Comparison of ENCODE assay signal across 8 cellular contexts in genomic region chr18:56638232-56639093, GRCh38. TPM values are rescaled to one million over a fixed set of nuclear protein-coding genes. Genes with fewer than 3 reads are reported as not detected.
A peak's percentile ranks its signal among the peaks of the same experiment; 100 is the strongest.
DNase-seq lines count a peak whose midpoint lies in the region; ATAC-seq and TF ChIP-seq lines count a peak whose summit lies in the region.

TSS of gene TXNL1 (minus strand) at chr18:56638592. CDS start at chr18:56638440, 152 bp downstream.

- TF ChIP-seq POLR2A in Peyer's patch (IDR thresholded peaks at IDR 0.05), result peak; percentile 76 to 89

- H2AFZ ChIP-seq in KMS-11 (ENCODE audit: low read depth), result peak within 1 kb of the TSS; percentile 91

- peaks cover 34% of the 10 kb centered on the region for H4K20me1 ChIP-seq in KMS-11 (ENCODE audit: insufficient read depth)

- H3K27ac ChIP-seq in KMS-11, result peak within 1 kb of the TSS; percentile 95
- H3K27ac ChIP-seq in Peyer's patch, result peak within 1 kb of the TSS; percentile 83 to 90 (median 86)
- peak within 1 kb of the TSS; percentile 98 for H3K27ac ChIP-seq in muscle layer of colon (ENCODE audit: low read depth, low read length)

- H3K9me3 ChIP-seq in Peyer's patch, result no peaks in the 10 kb centered on the region
- no peaks in the 10 kb centered on the region for H3K9me3 ChIP-seq in muscle layer of colon (ENCODE audit: low read length)

- peak; percentile 100 for DNase-seq in DMS53 (lab: John Stamatoyannopoulos, UW)
- DNase-seq in Peyer's patch, result peak; percentile 97 to 100 (median 99)
- DNase-seq in activated T-cell treated with anti-CD3 and anti-CD28 coated beads, Interleukin-2, amount 50 U/mL, for 48 hours, result peak; percentile 98 to 99
- DNase-seq in stimulated activated CD8-positive, alpha-beta memory T cell treated with anti-CD3 and anti-CD28 coated beads, Interleukin-7, amount 100 ng/mL, for 24 hours (ENCODE audit: low read depth), result peak; percentile 100

- no peak for TF ChIP-seq CTCF in KMS-11 (conservative IDR thresholded peaks at IDR 0.05; ENCODE audit: low read depth, low read length)
- no peak for TF ChIP-seq CTCF in Peyer's patch (IDR thresholded peaks at IDR 0.05)

- ATAC-seq in GM21737 (IDR thresholded peaks at IDR 0.05; ENCODE audit: unreplicated experiment), result peak; percentile 93
- ATAC-seq in esophagus mucosa, result peak; percentile 99

- H3K4me1 ChIP-seq in KMS-11 (ENCODE audit: low read depth, poor library complexity, severe bottlenecking) (peaks cover 40% of the 10 kb centered on the region), Peyer's patch (peaks cover 0 to 21% (median 5%) of the 10 kb centered on the region in 4 donors), muscle layer of colon (ENCODE audit: insufficient read depth, low read length) (peaks cover 19% of the 10 kb centered on the region)

- H3K9ac ChIP-seq in KMS-11 (peak within 1 kb of the TSS; percentile 98), muscle layer of colon (ENCODE audit: low read length) (peak within 1 kb of the TSS; percentile 94)

- peak within 1 kb of the TSS; percentile 89 for H3K4me2 ChIP-seq in KMS-11

- H3K27me3 ChIP-seq in KMS-11 (ENCODE audit: insufficient read depth, low read depth), result no peaks in the 10 kb centered on the region
- H3K27me3 ChIP-seq in Peyer's patch, result no peaks in the 10 kb centered on the region
- no peaks in the 10 kb centered on the region for H3K27me3 ChIP-seq in muscle layer of colon (ENCODE audit: control insufficient read depth in 1 of 2, insufficient read depth in 2 of 2, low read length in 2 of 2)

- peak within 1 kb of the TSS; percentile 58 for H3K4me3 ChIP-seq in KMS-11 (IDR thresholded peaks at IDR 0.05; ENCODE audit: insufficient read depth, low read depth, low read length)
- peak within 1 kb of the TSS; percentile 64 to 89 (median 77) for H3K4me3 ChIP-seq in Peyer's patch
- peak within 1 kb of the TSS; percentile 70 to 97 for H3K4me3 ChIP-seq in muscle layer of colon (ENCODE audit: low read depth in 1 of 2, low read length in 2 of 2)

- peaks cover 49% of the 10 kb centered on the region for H3K79me2 ChIP-seq in KMS-11 (ENCODE audit: insufficient read depth, low read depth)

- H3K36me3 ChIP-seq in KMS-11 (ENCODE audit: insufficient read depth) (no peaks in the 10 kb centered on the region; the same call in 1 of the 2 replicates), Peyer's patch (no peaks in the 10 kb centered on the region), muscle layer of colon (ENCODE audit: insufficient read depth, low read length) (no peaks in the 10 kb centered on the region)

RNA-seq across cellular contexts. Expression of gene TXNL1, which starts in this region (rescaled TPM):
- 10 to 100 TPM; 25.3 to 40.6 (median 31.8) TPM for total RNA-seq in Peyer's patch
- total RNA-seq in esophagus mucosa, result 56.9 TPM

Comparison
In these comparisons a context has a peak if more than half of its experiments do, and no peak if none do; other contexts are left out.
1. Peak in every context shown above with its lines: DNase-seq, ATAC-seq, H3K4me3 ChIP-seq and H3K27ac ChIP-seq.